1 cellular context compared by ENCODE assay signal in genomic region chr22:31604746-31605705, GRCh38.
TF ChIP-seq lines count a peak whose summit lies in the region.

No MANE protein-coding gene starts in this region.

TF ChIP-seq in GM23338, 12 proteins besides CTCF, POLR2A, EP300 and RAD21 (continued from another document):
- TF ChIP-seq, protein P1, sequence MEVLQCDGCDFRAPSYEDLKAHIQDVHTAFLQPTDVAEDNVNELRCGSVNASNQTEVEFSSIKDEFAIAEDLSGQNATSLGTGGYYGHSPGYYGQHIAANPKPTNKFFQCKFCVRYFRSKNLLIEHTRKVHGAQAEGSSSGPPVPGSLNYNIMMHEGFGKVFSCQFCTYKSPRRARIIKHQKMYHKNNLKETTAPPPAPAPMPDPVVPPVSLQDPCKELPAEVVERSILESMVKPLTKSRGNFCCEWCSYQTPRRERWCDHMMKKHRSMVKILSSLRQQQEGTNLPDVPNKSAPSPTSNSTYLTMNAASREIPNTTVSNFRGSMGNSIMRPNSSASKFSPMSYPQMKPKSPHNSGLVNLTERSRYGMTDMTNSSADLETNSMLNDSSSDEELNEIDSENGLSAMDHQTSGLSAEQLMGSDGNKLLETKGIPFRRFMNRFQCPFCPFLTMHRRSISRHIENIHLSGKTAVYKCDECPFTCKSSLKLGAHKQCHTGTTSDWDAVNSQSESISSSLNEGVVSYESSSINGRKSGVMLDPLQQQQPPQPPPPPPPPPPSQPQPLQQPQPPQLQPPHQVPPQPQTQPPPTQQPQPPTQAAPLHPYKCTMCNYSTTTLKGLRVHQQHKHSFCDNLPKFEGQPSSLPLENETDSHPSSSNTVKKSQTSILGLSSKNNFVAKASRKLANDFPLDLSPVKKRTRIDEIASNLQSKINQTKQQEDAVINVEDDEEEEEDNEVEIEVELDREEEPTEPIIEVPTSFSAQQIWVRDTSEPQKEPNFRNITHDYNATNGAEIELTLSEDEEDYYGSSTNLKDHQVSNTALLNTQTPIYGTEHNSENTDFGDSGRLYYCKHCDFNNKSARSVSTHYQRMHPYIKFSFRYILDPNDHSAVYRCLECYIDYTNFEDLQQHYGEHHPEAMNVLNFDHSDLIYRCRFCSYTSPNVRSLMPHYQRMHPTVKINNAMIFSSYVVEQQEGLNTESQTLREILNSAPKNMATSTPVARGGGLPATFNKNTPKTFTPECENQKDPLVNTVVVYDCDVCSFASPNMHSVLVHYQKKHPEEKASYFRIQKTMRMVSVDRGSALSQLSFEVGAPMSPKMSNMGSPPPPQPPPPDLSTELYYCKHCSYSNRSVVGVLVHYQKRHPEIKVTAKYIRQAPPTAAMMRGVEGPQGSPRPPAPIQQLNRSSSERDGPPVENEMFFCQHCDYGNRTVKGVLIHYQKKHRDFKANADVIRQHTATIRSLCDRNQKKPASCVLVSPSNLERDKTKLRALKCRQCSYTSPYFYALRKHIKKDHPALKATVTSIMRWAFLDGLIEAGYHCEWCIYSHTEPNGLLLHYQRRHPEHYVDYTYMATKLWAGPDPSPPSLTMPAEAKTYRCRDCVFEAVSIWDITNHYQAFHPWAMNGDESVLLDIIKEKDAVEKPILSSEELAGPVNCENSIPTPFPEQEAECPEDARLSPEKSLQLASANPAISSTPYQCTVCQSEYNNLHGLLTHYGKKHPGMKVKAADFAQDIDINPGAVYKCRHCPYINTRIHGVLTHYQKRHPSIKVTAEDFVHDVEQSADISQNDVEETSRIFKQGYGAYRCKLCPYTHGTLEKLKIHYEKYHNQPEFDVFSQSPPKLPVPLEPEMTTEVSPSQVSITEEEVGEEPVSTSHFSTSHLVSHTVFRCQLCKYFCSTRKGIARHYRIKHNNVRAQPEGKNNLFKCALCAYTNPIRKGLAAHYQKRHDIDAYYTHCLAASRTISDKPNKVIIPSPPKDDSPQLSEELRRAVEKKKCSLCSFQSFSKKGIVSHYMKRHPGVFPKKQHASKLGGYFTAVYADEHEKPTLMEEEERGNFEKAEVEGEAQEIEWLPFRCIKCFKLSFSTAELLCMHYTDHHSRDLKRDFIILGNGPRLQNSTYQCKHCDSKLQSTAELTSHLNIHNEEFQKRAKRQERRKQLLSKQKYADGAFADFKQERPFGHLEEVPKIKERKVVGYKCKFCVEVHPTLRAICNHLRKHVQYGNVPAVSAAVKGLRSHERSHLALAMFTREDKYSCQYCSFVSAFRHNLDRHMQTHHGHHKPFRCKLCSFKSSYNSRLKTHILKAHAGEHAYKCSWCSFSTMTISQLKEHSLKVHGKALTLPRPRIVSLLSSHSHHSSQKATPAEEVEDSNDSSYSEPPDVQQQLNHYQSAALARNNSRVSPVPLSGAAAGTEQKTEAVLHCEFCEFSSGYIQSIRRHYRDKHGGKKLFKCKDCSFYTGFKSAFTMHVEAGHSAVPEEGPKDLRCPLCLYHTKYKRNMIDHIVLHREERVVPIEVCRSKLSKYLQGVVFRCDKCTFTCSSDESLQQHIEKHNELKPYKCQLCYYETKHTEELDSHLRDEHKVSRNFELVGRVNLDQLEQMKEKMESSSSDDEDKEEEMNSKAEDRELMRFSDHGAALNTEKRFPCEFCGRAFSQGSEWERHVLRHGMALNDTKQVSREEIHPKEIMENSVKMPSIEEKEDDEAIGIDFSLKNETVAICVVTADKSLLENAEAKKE (CRISPR knock-in tag; IDR thresholded peaks at IDR 0.05): no peak
- TF ChIP-seq JUNB (IDR thresholded peaks at IDR 0.05; ENCODE audit: unreplicated experiment) (no peak), ETS1 (IDR thresholded peaks at IDR 0.05) (no peak)
